Comparison of ENCODE assay signal across 24 cellular contexts in the genomic region with DNA sequence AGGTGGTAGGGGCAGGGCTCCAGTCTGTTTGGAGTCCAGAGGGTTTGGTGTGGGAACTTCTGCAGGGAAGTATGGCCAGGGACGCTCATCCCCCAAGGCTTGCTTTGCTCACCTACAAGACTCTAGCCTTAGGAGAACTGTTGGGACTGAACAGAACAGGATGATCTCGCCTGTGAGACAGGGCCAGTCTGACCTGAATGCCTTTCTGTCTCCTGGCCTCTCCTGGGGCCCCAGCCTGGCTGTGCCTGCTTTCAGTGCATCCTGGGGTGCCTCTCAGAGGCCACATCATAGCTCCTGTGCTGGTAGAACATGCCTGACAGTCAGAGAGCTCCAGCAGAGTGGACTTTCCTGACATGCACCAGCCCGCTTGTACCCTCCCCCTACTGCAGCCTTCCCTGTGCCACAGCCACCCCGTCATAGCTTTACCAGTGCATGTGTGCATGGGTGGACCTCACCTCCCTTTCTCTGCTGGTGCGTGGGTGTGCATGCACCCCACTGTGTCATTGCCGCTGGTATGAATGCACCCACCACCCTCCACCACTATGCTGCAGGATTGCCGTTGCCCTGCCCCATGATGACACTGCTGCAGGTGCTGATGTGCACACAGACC.
DNase-seq lines count a peak whose midpoint lies in the region; ATAC-seq and TF ChIP-seq lines count a peak whose summit lies in the region.
"Had no signal": no experiment of that assay in that cellular context is flagged by ENCODE, and none has a peak within 500 bp of the region (broad histone marks: within the 10 kb centered on the region; RNA-seq: fewer than 3 reads in every experiment).

No MANE protein-coding gene starts in this region.

- H3K27me3 Mint-ChIP-seq in stimulated activated naive CD8-positive, alpha-beta T cell treated with anti-CD3 and anti-CD28 coated beads, Interleukin-15, amount 100 ng/mL, for 72 hours, result peaks cover 11% of the 10 kb centered on the region

- no peaks in the 10 kb centered on the region for H3K36me3 ChIP-seq in trophoblast cell (ENCODE audit: control insufficient read depth in 1 of 2, insufficient read depth in 2 of 2, low read length in 2 of 2)
- H3K36me3 ChIP-seq: BLaER1 treated with 17β-estradiol and CSF1 and Interleukin-3, amounts not matched to agents 10 nM and 100 nM; HAP-1; SJCRH30 had no signal

- no peak overlapping the region for H2BK5ac ChIP-seq in trophoblast cell (ENCODE audit: low read depth, low read length, poor library complexity)

- peaks cover 16 to 30% of the 10 kb centered on the region in 2 donors for H3K9me3 Mint-ChIP-seq in stimulated activated naive CD8-positive, alpha-beta T cell treated with anti-CD3 and anti-CD28 coated beads, Interleukin-15, amount 100 ng/mL, for 72 hours

- H2AFZ ChIP-seq in trophoblast cell (ENCODE audit: insufficient read depth, low read length, poor library complexity), result no peak overlapping the region
- H2AFZ ChIP-seq: GM23338 had no signal

- peak overlapping the region; percentile 59 for H3K9ac ChIP-seq in trophoblast cell (ENCODE audit: low read length)
- H3K9ac ChIP-seq: BLaER1 treated with 17β-estradiol and CSF1 and Interleukin-3, amounts not matched to agents 10 nM and 100 nM had no signal

- H3K27ac Mint-ChIP-seq in stimulated activated naive CD8-positive, alpha-beta T cell treated with anti-CD3 and anti-CD28 coated beads, Interleukin-15, amount 100 ng/mL, for 72 hours, result no peak overlapping the region
- H3K27ac Mint-ChIP-seq: CD4-positive, alpha-beta T cell; GM23338; HFFc6 had no signal

- no peak overlapping the region for H3K14ac ChIP-seq in trophoblast cell (ENCODE audit: low read length)

- ATAC-seq in stimulated activated naive CD8-positive, alpha-beta T cell treated with anti-CD3 and anti-CD28 coated beads, Interleukin-15, amount 100 ng/mL, for 72 hours, result peak; percentile 42
- no peak for ATAC-seq in stimulated activated naive CD8-positive, alpha-beta T cell treated with anti-CD3 and anti-CD28 coated beads, Interleukin-15, Interleukin-2, amounts not matched to agents 100 U/mL and 50 U/mL, for 24 hours
- no peak for ATAC-seq in HG03039 (IDR thresholded peaks at IDR 0.05; ENCODE audit: unreplicated experiment)
- ATAC-seq: GM23338, PC-3, SK-N-SH treated with all-trans-retinoic acid at 6 μM for 48 hours had no signal

- H3K18ac ChIP-seq in trophoblast cell (ENCODE audit: low read length), result no peak overlapping the region

- no peak overlapping the region for H4K91ac ChIP-seq in trophoblast cell (ENCODE audit: low read depth, low read length)

- no peak overlapping the region for H2BK12ac ChIP-seq in trophoblast cell (ENCODE audit: low read length)

- WGBS in trophoblast cell (ENCODE audit: extremely low coverage, insufficient coverage, insufficient read length), result no CpG with 5 or more reads among the region's 7 CpGs

- DNase-seq in stimulated activated naive CD8-positive, alpha-beta T cell treated with anti-CD3 and anti-CD28 coated beads, Interleukin-15, amount 100 ng/mL, for 72 hours, result no peak
- no peak for DNase-seq in stimulated activated naive CD8-positive, alpha-beta T cell treated with anti-CD3 and anti-CD28 coated beads, Interleukin-15, Interleukin-2, amounts not matched to agents 100 U/mL and 50 U/mL, for 24 hours
- peak; percentile 37 for DNase-seq in epithelial cell of esophagus (ENCODE audit: low read depth)
- DNase-seq in trophoblast cell, result no peak
- DNase-seq in substantia nigra (lab: John Stamatoyannopoulos, UW), result no peak
- no peak for DNase-seq in DMS153 (lab: John Stamatoyannopoulos, UW)
- DNase-seq: CD4-positive, alpha-beta T cell; COR-L47; HFFc6; Karpas-422; MV-4-11; NCI-H1105; NCI-H1436 treated with DMSO at 0.1 percent for 48 hours; NCI-H187 treated with DMSO at 0.1 percent for 48 hours; NCI-H2171 treated with DMSO at 0.1 percent for 48 hours; NCI-H345; NCI-H510A treated with DMSO at 0.1 percent for 48 hours; SJCRH30 had no signal

- H3K79me2 ChIP-seq in trophoblast cell (ENCODE audit: control insufficient read depth, insufficient read depth, low read length, poor library complexity), result no peaks in the 10 kb centered on the region

- no peak overlapping the region for H2BK120ac ChIP-seq in trophoblast cell (ENCODE audit: insufficient read depth, low read length, poor library complexity)

- no peak overlapping the region for H4K8ac ChIP-seq in trophoblast cell (ENCODE audit: low read depth, low read length)

- no peak overlapping the region for H3K4me3 Mint-ChIP-seq in stimulated activated naive CD8-positive, alpha-beta T cell treated with anti-CD3 and anti-CD28 coated beads, Interleukin-15, amount 100 ng/mL, for 72 hours
- H3K4me3 Mint-ChIP-seq: CD4-positive, alpha-beta T cell; GM23338; HFFc6 had no signal

- no peak overlapping the region for H3K4ac ChIP-seq in trophoblast cell (ENCODE audit: low read depth, low read length)

- no peak for TF ChIP-seq CTCF in epithelial cell of esophagus (IDR thresholded peaks at IDR 0.05; ENCODE audit: insufficient read depth, low read depth, low read length, missing control alignments)

- H4K12ac ChIP-seq in trophoblast cell (ENCODE audit: low read depth, low read length), result no peak overlapping the region

- H3K4me2 ChIP-seq in trophoblast cell (ENCODE audit: low read length), result no peak overlapping the region
- H3K4me2 ChIP-seq: BLaER1 treated with 17β-estradiol and CSF1 and Interleukin-3, amounts not matched to agents 10 nM and 100 nM; GM23338 had no signal

- H3K27me3 ChIP-seq in trophoblast cell (ENCODE audit: insufficient read depth, low read length), result no peaks in the 10 kb centered on the region
- H3K27me3 ChIP-seq: BLaER1 treated with 17β-estradiol and CSF1 and Interleukin-3, amounts not matched to agents 10 nM and 100 nM; SJCRH30 had no signal

- no peak overlapping the region for H2AK5ac ChIP-seq in trophoblast cell (ENCODE audit: low read length)

- H3K4me1 Mint-ChIP-seq in stimulated activated naive CD8-positive, alpha-beta T cell treated with anti-CD3 and anti-CD28 coated beads, Interleukin-15, amount 100 ng/mL, for 72 hours, result no peaks in the 10 kb centered on the region

- H3K79me1 ChIP-seq in trophoblast cell (ENCODE audit: low read length), result no peaks in the 10 kb centered on the region

- H3K27ac ChIP-seq in trophoblast cell (ENCODE audit: low read depth, low read length) (no peak overlapping the region), substantia nigra (ENCODE audit: low read depth, low read length, poor library complexity, severe bottlenecking) (no peak overlapping the region)
- H3K27ac ChIP-seq: BLaER1 treated with 17β-estradiol and CSF1 and Interleukin-3, amounts not matched to agents 10 nM and 100 nM; SJCRH30 had no signal

- no peaks in the 10 kb centered on the region for H3K4me1 ChIP-seq in trophoblast cell (ENCODE audit: control insufficient read depth in 1 of 2, insufficient read depth in 2 of 2, low read length in 2 of 2)
- H3K4me1 ChIP-seq: BLaER1 treated with 17β-estradiol and CSF1 and Interleukin-3, amounts not matched to agents 10 nM and 100 nM; HAP-1; SJCRH30 had no signal

- H3K9me3 ChIP-seq in trophoblast cell (ENCODE audit: insufficient read depth, low read depth, low read length), result peaks cover 3% of the 10 kb centered on the region
- H3K9me3 ChIP-seq: HAP-1, SJCRH30 had no signal

- H3K4me3 ChIP-seq in epithelial cell of esophagus (ENCODE audit: low read length), result no peak overlapping the region
- peak overlapping the region; percentile 29 for H3K4me3 ChIP-seq in trophoblast cell (ENCODE audit: low read depth, low read length)
- H3K4me3 ChIP-seq: BLaER1 treated with 17β-estradiol and CSF1 and Interleukin-3, amounts not matched to agents 10 nM and 100 nM; GM23338; HAP-1; SJCRH30 had no signal

- no peak overlapping the region for H3K23ac ChIP-seq in trophoblast cell (ENCODE audit: low read length)
